2 cellular contexts compared by ENCODE assay signal in genomic region chr2:164802095-164802744, GRCh38.
TF ChIP-seq lines count a peak whose summit lies in the region.

No MANE protein-coding gene starts in this region.

TF ChIP-seq in endothelial cell of umbilical vein, 7 proteins besides CTCF, POLR2A, EP300 and RAD21 (continued from another document):
- TF ChIP-seq FOS (IDR thresholded peaks at IDR 0.05; ENCODE audit: borderline replicate concordance, insufficient read depth, low read length) (no peak), POLR2AphosphoS5 (IDR thresholded peaks at IDR 0.05; ENCODE audit: insufficient read depth, low read depth, low read length) (no peak), EZH2 (IDR thresholded peaks at IDR 0.05; ENCODE audit: borderline replicate concordance, low read depth, low read length, severe bottlenecking) (no peak)

TF ChIP-seq in liver, 16 proteins besides CTCF, POLR2A, EP300 and RAD21 (continued from another document):
- TF ChIP-seq, protein P1, sequence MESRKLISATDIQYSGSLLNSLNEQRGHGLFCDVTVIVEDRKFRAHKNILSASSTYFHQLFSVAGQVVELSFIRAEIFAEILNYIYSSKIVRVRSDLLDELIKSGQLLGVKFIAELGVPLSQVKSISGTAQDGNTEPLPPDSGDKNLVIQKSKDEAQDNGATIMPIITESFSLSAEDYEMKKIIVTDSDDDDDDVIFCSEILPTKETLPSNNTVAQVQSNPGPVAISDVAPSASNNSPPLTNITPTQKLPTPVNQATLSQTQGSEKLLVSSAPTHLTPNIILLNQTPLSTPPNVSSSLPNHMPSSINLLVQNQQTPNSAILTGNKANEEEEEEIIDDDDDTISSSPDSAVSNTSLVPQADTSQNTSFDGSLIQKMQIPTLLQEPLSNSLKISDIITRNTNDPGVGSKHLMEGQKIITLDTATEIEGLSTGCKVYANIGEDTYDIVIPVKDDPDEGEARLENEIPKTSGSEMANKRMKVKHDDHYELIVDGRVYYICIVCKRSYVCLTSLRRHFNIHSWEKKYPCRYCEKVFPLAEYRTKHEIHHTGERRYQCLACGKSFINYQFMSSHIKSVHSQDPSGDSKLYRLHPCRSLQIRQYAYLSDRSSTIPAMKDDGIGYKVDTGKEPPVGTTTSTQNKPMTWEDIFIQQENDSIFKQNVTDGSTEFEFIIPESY (IDR thresholded peaks at IDR 0.05) = peak; percentile 21
- TF ChIP-seq FOXA2 (IDR thresholded peaks at IDR 0.05) (peak; percentile 77), FOXA1 (IDR thresholded peaks at IDR 0.05) (peak; percentile 55), REST (IDR thresholded peaks at IDR 0.05) (no peak), HNF4A (conservative IDR thresholded peaks at IDR 0.05) (peak; percentile 45 to 65), EGR1 (IDR thresholded peaks at IDR 0.05; ENCODE audit: low read depth in 2 of 2) (peak in 1 of 2 donors; percentile 39), RXRA (IDR thresholded peaks at IDR 0.05) (peak in 1 of 2 donors; percentile 52), TAF1 (conservative IDR thresholded peaks at IDR 0.05) (no peak), JUND (IDR thresholded peaks at IDR 0.05) (peak in 1 of 2 donors; percentile 43), YY1 (IDR thresholded peaks at IDR 0.05) (peak; percentile 67), SP1 (IDR thresholded peaks at IDR 0.05) (peak; percentile 17), GABPA (IDR thresholded peaks at IDR 0.05 in 1 of 2, conservative IDR thresholded peaks at IDR 0.05 in 1 of 2) (no peak)
- TF ChIP-seq, protein P2, sequence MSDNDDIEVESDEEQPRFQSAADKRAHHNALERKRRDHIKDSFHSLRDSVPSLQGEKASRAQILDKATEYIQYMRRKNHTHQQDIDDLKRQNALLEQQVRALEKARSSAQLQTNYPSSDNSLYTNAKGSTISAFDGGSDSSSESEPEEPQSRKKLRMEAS (IDR thresholded peaks at IDR 0.05) = peak; percentile 38
